In the genomic region with DNA sequence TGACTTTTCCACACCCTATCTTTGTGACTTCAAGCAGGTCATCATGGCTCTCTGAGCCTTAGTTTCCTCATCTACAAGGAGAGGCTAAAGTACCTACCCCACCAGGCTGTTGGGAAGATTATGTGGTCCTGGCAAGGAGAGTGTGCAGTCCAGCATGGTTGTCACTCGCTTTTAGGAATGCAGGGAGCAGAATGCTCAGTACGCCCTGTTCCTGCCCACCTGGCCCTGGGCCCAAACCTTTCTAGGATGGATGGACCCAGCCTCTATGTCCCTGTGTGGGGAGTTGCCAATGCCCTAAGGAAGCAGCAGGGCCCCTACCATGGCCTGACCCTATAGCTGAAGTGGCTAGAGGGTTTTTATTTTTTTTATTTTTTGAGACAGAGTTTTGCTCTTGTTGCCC, we compare ENCODE assay signal across 25 cellular contexts. TPM values are rescaled to one million over a fixed set of nuclear protein-coding genes. Genes with fewer than 3 reads are reported as not detected.
"Had no signal": no experiment of that assay in that cellular context is flagged by ENCODE, and none has a peak within 500 bp of the region (broad histone marks: within the 10 kb centered on the region; RNA-seq: fewer than 3 reads in every experiment).

No MANE protein-coding gene starts in this region.

- H3K27me3 ChIP-seq: ovary, uterus had no signal

- H3K4me1 Mint-ChIP-seq: neural crest cell had no signal

- H3K27ac Mint-ChIP-seq: naive thymus-derived CD8-positive, alpha-beta T cell had no signal

- H3K9me3 ChIP-seq: heart left ventricle, mucosa of descending colon, ovary, stomach, thoracic aorta, transverse colon, uterus had no signal

- H3K9me3 Mint-ChIP-seq: neural crest cell had no signal

- H3K36me3 ChIP-seq: heart left ventricle, ovary, stomach, thoracic aorta, transverse colon, uterus had no signal

- H3K36me3 Mint-ChIP-seq: naive thymus-derived CD8-positive, alpha-beta T cell had no signal

- H3K4me3 ChIP-seq: heart left ventricle, mucosa of descending colon, ovary, stomach, thoracic aorta, transverse colon, uterus had no signal

- H3K27ac ChIP-seq: heart left ventricle, ovary, stomach, thoracic aorta, transverse colon, uterus had no signal

- ATAC-seq: esophagus mucosa; mucosa of descending colon; naive thymus-derived CD8-positive, alpha-beta T cell; right cardiac atrium had no signal

- DNase-seq: effector memory CD4-positive, alpha-beta T cell; heart left ventricle; hippocampal formation; mammary epithelial cell; mucosa of descending colon; naive thymus-derived CD8-positive, alpha-beta T cell; nucleus accumbens; ovary; right cardiac atrium; small intestine; stimulated activated CD4-positive, alpha-beta T cell treated with anti-CD3 and anti-CD28 coated beads, Interleukin-12 subunit alpha, Interleukin-12 subunit beta, amount 100 ng/mL, for 4 hours; stimulated activated naive CD4-positive, alpha-beta T cell; stomach; substantia nigra; transverse colon; uterus had no signal

RNA-seq across cellular contexts. Expression of a gene that starts 2.0 kb away (rescaled TPM):
- total RNA-seq: esophagus mucosa; fibroblast of lung; frontal cortex; glomerular endothelial cell; heart left ventricle; kidney epithelial cell; lower leg skin; mammary epithelial cell; mucosa of descending colon; naive thymus-derived CD8-positive, alpha-beta T cell; neural crest cell; ovary; posterior vena cava; right cardiac atrium; stomach; thoracic aorta; transverse colon; uterus had no signal
- polyA plus RNA-seq: fibroblast of lung; heart left ventricle; mammary epithelial cell; naive thymus-derived CD8-positive, alpha-beta T cell; ovary; right cardiac atrium; small intestine; stomach had no signal

RNA-seq across cellular contexts. Expression of a gene that starts 2.4 kb away (rescaled TPM):
- total RNA-seq: esophagus mucosa; fibroblast of lung; frontal cortex; glomerular endothelial cell; heart left ventricle; kidney epithelial cell; lower leg skin; mammary epithelial cell; mucosa of descending colon; naive thymus-derived CD8-positive, alpha-beta T cell; neural crest cell; ovary; posterior vena cava; right cardiac atrium; stomach; thoracic aorta; transverse colon; uterus had no signal
- polyA plus RNA-seq: fibroblast of lung; heart left ventricle; mammary epithelial cell; naive thymus-derived CD8-positive, alpha-beta T cell; ovary; right cardiac atrium; small intestine; stomach had no signal

RNA-seq across cellular contexts. Expression of a gene that starts 18.7 kb away (rescaled TPM):
- total RNA-seq: esophagus mucosa; fibroblast of lung; frontal cortex; glomerular endothelial cell; kidney epithelial cell; mammary epithelial cell; mucosa of descending colon; naive thymus-derived CD8-positive, alpha-beta T cell; neural crest cell; right cardiac atrium; stomach; transverse colon; uterus had no signal
- polyA plus RNA-seq: fibroblast of lung; mammary epithelial cell; naive thymus-derived CD8-positive, alpha-beta T cell; ovary; right cardiac atrium had no signal

RNA-seq across cellular contexts. Expression of a gene that starts 26.7 kb away (rescaled TPM):
- total RNA-seq: esophagus mucosa; fibroblast of lung; glomerular endothelial cell; heart left ventricle; kidney epithelial cell; lower leg skin; mammary epithelial cell; naive thymus-derived CD8-positive, alpha-beta T cell; neural crest cell; ovary; posterior vena cava; right cardiac atrium; stomach; thoracic aorta; transverse colon; uterus had no signal
- polyA plus RNA-seq: fibroblast of lung; heart left ventricle; mammary epithelial cell; naive thymus-derived CD8-positive, alpha-beta T cell; ovary; right cardiac atrium; stomach had no signal

RNA-seq across cellular contexts. Expression of a gene that starts 41.6 kb away (rescaled TPM):
- total RNA-seq: esophagus mucosa, glomerular endothelial cell, stomach, thoracic aorta had no signal
